In genomic region chr2:237404413-237404812, GRCh38 we compare ENCODE assay signal across 1 cellular context.
TF ChIP-seq lines count a peak whose summit lies in the region.

No MANE protein-coding gene starts in this region.

TF ChIP-seq in SK-N-SH treated with all-trans-retinoic acid at 6 μM for 48 hours, 23 proteins besides CTCF, POLR2A, EP300 and RAD21 (continued from another document):
- TF ChIP-seq, protein P1, sequence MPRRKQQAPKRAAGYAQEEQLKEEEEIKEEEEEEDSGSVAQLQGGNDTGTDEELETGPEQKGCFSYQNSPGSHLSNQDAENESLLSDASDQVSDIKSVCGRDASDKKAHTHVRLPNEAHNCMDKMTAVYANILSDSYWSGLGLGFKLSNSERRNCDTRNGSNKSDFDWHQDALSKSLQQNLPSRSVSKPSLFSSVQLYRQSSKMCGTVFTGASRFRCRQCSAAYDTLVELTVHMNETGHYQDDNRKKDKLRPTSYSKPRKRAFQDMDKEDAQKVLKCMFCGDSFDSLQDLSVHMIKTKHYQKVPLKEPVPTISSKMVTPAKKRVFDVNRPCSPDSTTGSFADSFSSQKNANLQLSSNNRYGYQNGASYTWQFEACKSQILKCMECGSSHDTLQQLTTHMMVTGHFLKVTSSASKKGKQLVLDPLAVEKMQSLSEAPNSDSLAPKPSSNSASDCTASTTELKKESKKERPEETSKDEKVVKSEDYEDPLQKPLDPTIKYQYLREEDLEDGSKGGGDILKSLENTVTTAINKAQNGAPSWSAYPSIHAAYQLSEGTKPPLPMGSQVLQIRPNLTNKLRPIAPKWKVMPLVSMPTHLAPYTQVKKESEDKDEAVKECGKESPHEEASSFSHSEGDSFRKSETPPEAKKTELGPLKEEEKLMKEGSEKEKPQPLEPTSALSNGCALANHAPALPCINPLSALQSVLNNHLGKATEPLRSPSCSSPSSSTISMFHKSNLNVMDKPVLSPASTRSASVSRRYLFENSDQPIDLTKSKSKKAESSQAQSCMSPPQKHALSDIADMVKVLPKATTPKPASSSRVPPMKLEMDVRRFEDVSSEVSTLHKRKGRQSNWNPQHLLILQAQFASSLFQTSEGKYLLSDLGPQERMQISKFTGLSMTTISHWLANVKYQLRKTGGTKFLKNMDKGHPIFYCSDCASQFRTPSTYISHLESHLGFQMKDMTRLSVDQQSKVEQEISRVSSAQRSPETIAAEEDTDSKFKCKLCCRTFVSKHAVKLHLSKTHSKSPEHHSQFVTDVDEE (CRISPR knock-in tag; IDR thresholded peaks at IDR 0.05), result no peak
- TF ChIP-seq BACH2 (CRISPR knock-in tag; IDR thresholded peaks at IDR 0.05; ENCODE audit: borderline replicate concordance) (no peak), ESRRG (CRISPR knock-in tag; IDR thresholded peaks at IDR 0.05) (no peak), RARB (CRISPR knock-in tag; IDR thresholded peaks at IDR 0.05) (no peak), SNAI2 (CRISPR knock-in tag; IDR thresholded peaks at IDR 0.05) (no peak), ISL1 (CRISPR knock-in tag; IDR thresholded peaks at IDR 0.05) (no peak)
TF ChIP-seq in SK-N-SH treated with all-trans-retinoic acid at 6 μM for 48 hours: peak in this region for 0.
